Comparison of ENCODE assay signal across 19 cellular contexts in the genomic region with DNA sequence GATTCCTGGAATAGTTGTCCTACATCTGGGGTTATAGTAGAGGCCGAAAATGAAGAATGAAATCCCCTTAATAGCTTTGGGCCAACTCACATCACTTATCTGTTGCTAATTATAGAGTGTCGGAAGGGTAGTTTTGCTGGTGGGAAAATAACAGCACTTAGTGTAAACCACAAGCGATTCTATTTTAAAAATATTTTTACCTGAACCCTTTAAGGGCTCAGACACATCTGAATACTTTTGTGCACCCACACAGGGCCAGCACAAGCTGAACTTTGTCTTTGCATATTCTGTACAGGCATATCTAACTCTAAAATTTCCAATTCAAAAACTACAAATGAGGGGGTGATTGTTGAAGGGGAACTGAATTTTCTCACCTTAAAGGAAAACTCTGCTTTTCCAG. TPM values are rescaled to one million over a fixed set of nuclear protein-coding genes. Genes with fewer than 3 reads are reported as not detected.
DNase-seq lines count a peak whose midpoint lies in the region; ATAC-seq and TF ChIP-seq lines count a peak whose summit lies in the region.
"Had no signal": no experiment of that assay in that cellular context is flagged by ENCODE, and none has a peak within 500 bp of the region (broad histone marks: within the 10 kb centered on the region; RNA-seq: fewer than 3 reads in every experiment).

No MANE protein-coding gene starts in this region.

- H3K9me3 ChIP-seq in MM.1S (replicated peaks; ENCODE audit: insufficient read depth, low read length) = no peaks in the 10 kb centered on the region
- H3K9me3 ChIP-seq: HAP-1 had no signal

- no peak overlapping the region for H3K4me3 ChIP-seq in MM.1S (ENCODE audit: low read length)
- H3K4me3 ChIP-seq: HAP-1 had no signal

- no peaks in the 10 kb centered on the region for H3K36me3 ChIP-seq in MM.1S (replicated peaks; ENCODE audit: insufficient read depth, low read length)
- H3K36me3 ChIP-seq: HAP-1 had no signal

- peaks cover 61% of the 10 kb centered on the region for H3K4me1 ChIP-seq in MM.1S (ENCODE audit: low read length)
- H3K4me1 ChIP-seq: HAP-1 had no signal

- 0 out of 2 replicates have a peak, but pooled peaks cover 11% of the 10 kb centered on the region for H3F3A ChIP-seq in MM.1S (ENCODE audit: insufficient read depth, low read length)

- H2AFZ ChIP-seq in MM.1S (ENCODE audit: low read length) = no peak overlapping the region

- no peak for TF ChIP-seq CTCF in MM.1S (IDR thresholded peaks at IDR 0.05; ENCODE audit: low read length)

- H4K20me1 ChIP-seq in MM.1S (ENCODE audit: insufficient read depth, low read length) = no peaks in the 10 kb centered on the region

- H3K4me2 ChIP-seq in MM.1S (ENCODE audit: low read depth, low read length) = peak overlapping the region; percentile 54; the same call in 1 of the 2 replicates

- ATAC-seq in left cardiac atrium (peak; percentile 39 to 40), Right ventricle myocardium superior (ENCODE audit: poor library complexity) (no peak), GM18867 (IDR thresholded peaks at IDR 0.05; ENCODE audit: unreplicated experiment) (peak; percentile 63), HG03432 (IDR thresholded peaks at IDR 0.05; ENCODE audit: unreplicated experiment) (no peak)

- DNase-seq in left cardiac atrium = no peak
- DNase-seq in Right ventricle myocardium superior = no peak
- DNase-seq in MM.1S = peak; percentile 65
- DNase-seq in RPMI8226 = peak; percentile 20
- DNase-seq in activated effector memory CD4-positive, alpha-beta T cell treated with Interleukin-2 at 50 U/mL for 16 hours = no peak
- no peak for DNase-seq in NCI-H446 treated with DMSO at 0.1 percent for 48 hours (lab: John Stamatoyannopoulos, UW)
- DNase-seq: C1 segment of cervical spinal cord; Calu3; CD4-positive, alpha-beta memory T cell; COR-L47; DMS153; DND-41; GOT3; HFFc6 had no signal

- H3K79me2 ChIP-seq in MM.1S (ENCODE audit: low read length) = no peaks in the 10 kb centered on the region

- no peaks in the 10 kb centered on the region for H3K27me3 ChIP-seq in MM.1S (replicated peaks; ENCODE audit: insufficient read depth, low read length)

- intact Hi-C loops in left cardiac atrium (cut with DNase I) = no loop called here
- intact Hi-C loops in Right ventricle myocardium superior (cut with DNase I) = no loop called here

- peak overlapping the region; percentile 25; the same call in 1 of the 2 replicates for H3K27ac ChIP-seq in MM.1S (ENCODE audit: low read length)
- H3K27ac ChIP-seq: 22Rv1 had no signal

- no peaks in the 10 kb centered on the region for H3K9me2 ChIP-seq in MM.1S (replicated peaks; ENCODE audit: insufficient read depth, low read length)

- H3K9ac ChIP-seq in MM.1S (ENCODE audit: low read length) = no peak overlapping the region

RNA-seq across cellular contexts. Expression of a gene that starts 27.6 kb away (rescaled TPM):
- under 1 TPM in 1 of 2 donors, not detected in 1; 0.16 TPM for total RNA-seq in left cardiac atrium
- not detected for total RNA-seq in Right ventricle myocardium superior
- total RNA-seq: B cell; Calu3; CD4-positive, alpha-beta memory T cell; HFFc6 had no signal

RNA-seq across cellular contexts. Expression of a gene that starts 42.4 kb away (rescaled TPM):
- not detected for total RNA-seq in left cardiac atrium
- not detected for total RNA-seq in Right ventricle myocardium superior
- total RNA-seq: B cell; Calu3; CD4-positive, alpha-beta memory T cell; HFFc6 had no signal

Comparison
In these comparisons a context has a peak if more than half of its experiments do, and no peak if none do; other contexts are left out.
1. ATAC-seq: peak in left cardiac atrium (2 of 2) and GM18867 (single experiment); none in Right ventricle myocardium superior (single experiment) and HG03432 (single experiment).
2. DNase-seq: peak in MM.1S (single experiment) and RPMI8226 (single experiment); none in left cardiac atrium (single experiment), Right ventricle myocardium superior (single experiment), activated effector memory CD4-positive, alpha-beta T cell treated with Interleukin-2 at 50 U/mL for 16 hours (single experiment) and NCI-H446 treated with DMSO at 0.1 percent for 48 hours (single experiment).